Comparison of ENCODE assay signal across 1 cellular context in the genomic region with DNA sequence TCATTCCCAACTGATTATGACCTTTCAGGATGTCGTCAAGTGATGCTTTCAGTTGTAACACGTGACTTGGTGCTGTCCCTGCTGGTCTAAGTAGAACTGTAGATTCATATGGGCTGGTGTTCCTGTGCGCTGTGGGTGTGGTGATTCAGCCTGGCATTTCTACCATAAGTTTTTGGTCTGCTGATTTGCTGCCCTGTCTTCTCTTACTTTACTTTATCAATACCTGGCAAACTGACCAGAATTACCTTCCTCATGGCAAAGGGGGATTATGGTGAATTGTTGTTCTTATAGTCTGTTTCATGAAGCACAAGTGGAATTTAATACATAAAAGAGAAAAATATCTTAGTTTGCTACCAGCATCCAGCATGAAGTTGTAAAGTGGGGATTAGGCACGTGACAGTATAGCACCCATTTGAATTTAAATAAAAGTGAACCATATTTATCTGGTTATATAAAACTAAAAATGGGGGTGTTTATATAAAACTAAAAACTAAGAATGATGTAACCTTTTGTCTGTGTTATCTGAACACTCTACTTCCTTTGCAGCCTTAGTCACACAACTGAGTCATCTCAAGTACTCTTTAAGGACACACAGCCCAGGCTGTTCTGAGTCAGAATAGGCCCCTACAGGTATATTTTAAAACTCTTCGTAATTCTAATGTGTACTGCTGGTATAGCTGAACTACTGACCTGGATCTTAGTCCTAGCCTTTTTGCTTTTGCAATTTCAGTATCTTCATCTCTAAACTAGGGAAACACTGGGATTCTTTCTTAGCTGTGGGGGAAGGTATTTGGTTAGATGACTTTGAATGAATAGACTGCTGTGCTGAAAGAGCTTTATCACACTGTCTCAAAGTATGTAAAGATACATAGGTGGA.
TF ChIP-seq lines count a peak whose summit lies in the region.

No MANE protein-coding gene starts in this region.

TF ChIP-seq in GM12878, 131 proteins besides CTCF, POLR2A, EP300 and RAD21 (continues in another document):
- TF ChIP-seq JUNB (IDR thresholded peaks at IDR 0.05) (peak; percentile 92), SIX5 (IDR thresholded peaks at IDR 0.05; ENCODE audit: low read depth, low read length, severe bottlenecking) (no peak), MTA2 (IDR thresholded peaks at IDR 0.05; ENCODE audit: low read depth) (no peak), BHLHE40 (IDR thresholded peaks at IDR 0.05; ENCODE audit: borderline replicate concordance in 1 of 2, low read depth in 2 of 2, low read length in 1 of 2) (no peak), TBL1XR1 (IDR thresholded peaks at IDR 0.05; ENCODE audit: low read depth, low read length) (no peak), PAX8 (IDR thresholded peaks at IDR 0.05) (no peak), BMI1 (IDR thresholded peaks at IDR 0.05; ENCODE audit: borderline replicate concordance) (no peak), NFXL1 (IDR thresholded peaks at IDR 0.05; ENCODE audit: borderline replicate concordance) (no peak), EZH2 (IDR thresholded peaks at IDR 0.05; ENCODE audit: borderline replicate concordance, control insufficient read depth, low read depth, low read length) (no peak), MTA3 (IDR thresholded peaks at IDR 0.05; ENCODE audit: borderline replicate concordance, low read length) (no peak), CHD2 (IDR thresholded peaks at IDR 0.05; ENCODE audit: borderline replicate concordance, low read depth, low read length) (no peak), SP1 (IDR thresholded peaks at IDR 0.05; ENCODE audit: low read depth, low read length) (no peak), HCFC1 (IDR thresholded peaks at IDR 0.05; ENCODE audit: low read length) (no peak), NFIC (IDR thresholded peaks at IDR 0.05; ENCODE audit: low read depth, low read length) (peak; percentile 81), IRF4 (IDR thresholded peaks at IDR 0.05; ENCODE audit: low read depth, low read length) (no peak), RAD51 (IDR thresholded peaks at IDR 0.05) (peak; percentile 37; the same call in 1 of the 2 replicates), KDM1A (IDR thresholded peaks at IDR 0.05; ENCODE audit: borderline replicate concordance) (no peak), NR2C1 (IDR thresholded peaks at IDR 0.05) (no peak), DPF2 (IDR thresholded peaks at IDR 0.05) (no peak), RCOR1 (conservative IDR thresholded peaks at IDR 0.05; ENCODE audit: low read depth, low read length) (no peak), ZBED1 (IDR thresholded peaks at IDR 0.05; ENCODE audit: borderline replicate concordance) (no peak), HDAC2 (IDR thresholded peaks at IDR 0.05) (no peak), STAT3 (IDR thresholded peaks at IDR 0.05; ENCODE audit: low read depth, low read length) (no peak), MEF2A (IDR thresholded peaks at IDR 0.05; ENCODE audit: insufficient read depth, low read depth, low read length) (0 out of 2 replicates have a peak, but pooled peaks have one; percentile 22), CBX3 (IDR thresholded peaks at IDR 0.05; ENCODE audit: borderline replicate concordance, low read depth) (no peak), LARP7 (IDR thresholded peaks at IDR 0.05) (no peak), TCF7 (IDR thresholded peaks at IDR 0.05; ENCODE audit: borderline replicate concordance) (no peak), TCF12 (IDR thresholded peaks at IDR 0.05; ENCODE audit: low read depth, low read length) (no peak), FOXK2 (IDR thresholded peaks at IDR 0.05) (no peak), TCF3 (IDR thresholded peaks at IDR 0.05; ENCODE audit: borderline replicate concordance, insufficient read depth, low read depth, low read length) (no peak), JUND (IDR thresholded peaks at IDR 0.05; ENCODE audit: low read depth, low read length) (no peak), SPI1 (IDR thresholded peaks at IDR 0.05; ENCODE audit: borderline replicate concordance, insufficient read depth, low read depth, low read length) (no peak), POLR2AphosphoS2 (IDR thresholded peaks at IDR 0.05; ENCODE audit: low read depth, low read length) (no peak), CHD1 (IDR thresholded peaks at IDR 0.05; ENCODE audit: low read depth, low read length) (no peak), POLR2AphosphoS5 (IDR thresholded peaks at IDR 0.05; ENCODE audit: low read length) (no peak; the same call in 1 of the 2 replicates), RBBP5 (conservative IDR thresholded peaks at IDR 0.05) (no peak)
- TF ChIP-seq, protein P1, sequence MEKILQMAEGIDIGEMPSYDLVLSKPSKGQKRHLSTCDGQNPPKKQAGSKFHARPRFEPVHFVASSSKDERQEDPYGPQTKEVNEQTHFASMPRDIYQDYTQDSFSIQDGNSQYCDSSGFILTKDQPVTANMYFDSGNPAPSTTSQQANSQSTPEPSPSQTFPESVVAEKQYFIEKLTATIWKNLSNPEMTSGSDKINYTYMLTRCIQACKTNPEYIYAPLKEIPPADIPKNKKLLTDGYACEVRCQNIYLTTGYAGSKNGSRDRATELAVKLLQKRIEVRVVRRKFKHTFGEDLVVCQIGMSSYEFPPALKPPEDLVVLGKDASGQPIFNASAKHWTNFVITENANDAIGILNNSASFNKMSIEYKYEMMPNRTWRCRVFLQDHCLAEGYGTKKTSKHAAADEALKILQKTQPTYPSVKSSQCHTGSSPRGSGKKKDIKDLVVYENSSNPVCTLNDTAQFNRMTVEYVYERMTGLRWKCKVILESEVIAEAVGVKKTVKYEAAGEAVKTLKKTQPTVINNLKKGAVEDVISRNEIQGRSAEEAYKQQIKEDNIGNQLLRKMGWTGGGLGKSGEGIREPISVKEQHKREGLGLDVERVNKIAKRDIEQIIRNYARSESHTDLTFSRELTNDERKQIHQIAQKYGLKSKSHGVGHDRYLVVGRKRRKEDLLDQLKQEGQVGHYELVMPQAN (conservative IDR thresholded peaks at IDR 0.05), result no peak
- TF ChIP-seq, protein P2, sequence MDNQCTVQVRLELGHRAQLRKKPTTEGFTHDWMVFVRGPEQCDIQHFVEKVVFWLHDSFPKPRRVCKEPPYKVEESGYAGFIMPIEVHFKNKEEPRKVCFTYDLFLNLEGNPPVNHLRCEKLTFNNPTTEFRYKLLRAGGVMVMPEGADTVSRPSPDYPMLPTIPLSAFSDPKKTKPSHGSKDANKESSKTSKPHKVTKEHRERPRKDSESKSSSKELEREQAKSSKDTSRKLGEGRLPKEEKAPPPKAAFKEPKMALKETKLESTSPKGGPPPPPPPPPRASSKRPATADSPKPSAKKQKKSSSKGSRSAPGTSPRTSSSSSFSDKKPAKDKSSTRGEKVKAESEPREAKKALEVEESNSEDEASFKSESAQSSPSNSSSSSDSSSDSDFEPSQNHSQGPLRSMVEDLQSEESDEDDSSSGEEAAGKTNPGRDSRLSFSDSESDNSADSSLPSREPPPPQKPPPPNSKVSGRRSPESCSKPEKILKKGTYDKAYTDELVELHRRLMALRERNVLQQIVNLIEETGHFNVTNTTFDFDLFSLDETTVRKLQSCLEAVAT (IDR thresholded peaks at IDR 0.05), result no peak
- TF ChIP-seq, protein P3, sequence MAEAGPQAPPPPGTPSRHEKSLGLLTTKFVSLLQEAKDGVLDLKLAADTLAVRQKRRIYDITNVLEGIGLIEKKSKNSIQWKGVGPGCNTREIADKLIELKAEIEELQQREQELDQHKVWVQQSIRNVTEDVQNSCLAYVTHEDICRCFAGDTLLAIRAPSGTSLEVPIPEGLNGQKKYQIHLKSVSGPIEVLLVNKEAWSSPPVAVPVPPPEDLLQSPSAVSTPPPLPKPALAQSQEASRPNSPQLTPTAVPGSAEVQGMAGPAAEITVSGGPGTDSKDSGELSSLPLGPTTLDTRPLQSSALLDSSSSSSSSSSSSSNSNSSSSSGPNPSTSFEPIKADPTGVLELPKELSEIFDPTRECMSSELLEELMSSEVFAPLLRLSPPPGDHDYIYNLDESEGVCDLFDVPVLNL (IDR thresholded peaks at IDR 0.05; ENCODE audit: low read depth, low read length), result no peak
- TF ChIP-seq, protein P4, sequence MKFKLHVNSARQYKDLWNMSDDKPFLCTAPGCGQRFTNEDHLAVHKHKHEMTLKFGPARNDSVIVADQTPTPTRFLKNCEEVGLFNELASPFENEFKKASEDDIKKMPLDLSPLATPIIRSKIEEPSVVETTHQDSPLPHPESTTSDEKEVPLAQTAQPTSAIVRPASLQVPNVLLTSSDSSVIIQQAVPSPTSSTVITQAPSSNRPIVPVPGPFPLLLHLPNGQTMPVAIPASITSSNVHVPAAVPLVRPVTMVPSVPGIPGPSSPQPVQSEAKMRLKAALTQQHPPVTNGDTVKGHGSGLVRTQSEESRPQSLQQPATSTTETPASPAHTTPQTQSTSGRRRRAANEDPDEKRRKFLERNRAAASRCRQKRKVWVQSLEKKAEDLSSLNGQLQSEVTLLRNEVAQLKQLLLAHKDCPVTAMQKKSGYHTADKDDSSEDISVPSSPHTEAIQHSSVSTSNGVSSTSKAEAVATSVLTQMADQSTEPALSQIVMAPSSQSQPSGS (IDR thresholded peaks at IDR 0.05; ENCODE audit: low read length), result peak; percentile 73
- TF ChIP-seq, protein P5, sequence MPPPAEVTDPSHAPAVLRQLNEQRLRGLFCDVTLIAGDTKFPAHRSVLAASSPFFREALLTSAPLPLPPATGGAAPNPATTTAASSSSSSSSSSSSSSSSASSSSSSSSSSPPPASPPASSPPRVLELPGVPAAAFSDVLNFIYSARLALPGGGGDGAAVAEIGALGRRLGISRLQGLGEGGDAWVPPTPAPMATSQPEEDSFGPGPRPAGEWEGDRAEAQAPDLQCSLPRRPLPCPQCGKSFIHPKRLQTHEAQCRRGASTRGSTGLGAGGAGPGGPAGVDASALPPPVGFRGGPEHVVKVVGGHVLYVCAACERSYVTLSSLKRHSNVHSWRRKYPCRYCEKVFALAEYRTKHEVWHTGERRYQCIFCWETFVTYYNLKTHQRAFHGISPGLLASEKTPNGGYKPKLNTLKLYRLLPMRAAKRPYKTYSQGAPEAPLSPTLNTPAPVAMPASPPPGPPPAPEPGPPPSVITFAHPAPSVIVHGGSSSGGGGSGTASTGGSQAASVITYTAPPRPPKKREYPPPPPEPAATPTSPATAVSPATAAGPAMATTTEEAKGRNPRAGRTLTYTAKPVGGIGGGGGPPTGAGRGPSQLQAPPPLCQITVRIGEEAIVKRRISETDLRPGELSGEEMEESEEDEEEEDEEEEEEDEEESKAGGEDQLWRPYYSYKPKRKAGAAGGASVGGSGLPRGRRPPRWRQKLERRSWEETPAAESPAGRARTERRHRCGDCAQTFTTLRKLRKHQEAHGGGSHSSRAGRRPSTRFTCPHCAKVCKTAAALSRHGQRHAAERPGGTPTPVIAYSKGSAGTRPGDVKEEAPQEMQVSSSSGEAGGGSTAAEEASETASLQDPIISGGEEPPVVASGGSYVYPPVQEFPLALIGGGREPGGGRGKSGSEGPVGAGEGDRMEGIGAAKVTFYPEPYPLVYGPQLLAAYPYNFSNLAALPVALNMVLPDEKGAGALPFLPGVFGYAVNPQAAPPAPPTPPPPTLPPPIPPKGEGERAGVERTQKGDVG (CRISPR knock-in tag; IDR thresholded peaks at IDR 0.05), result no peak
- TF ChIP-seq, protein P6, sequence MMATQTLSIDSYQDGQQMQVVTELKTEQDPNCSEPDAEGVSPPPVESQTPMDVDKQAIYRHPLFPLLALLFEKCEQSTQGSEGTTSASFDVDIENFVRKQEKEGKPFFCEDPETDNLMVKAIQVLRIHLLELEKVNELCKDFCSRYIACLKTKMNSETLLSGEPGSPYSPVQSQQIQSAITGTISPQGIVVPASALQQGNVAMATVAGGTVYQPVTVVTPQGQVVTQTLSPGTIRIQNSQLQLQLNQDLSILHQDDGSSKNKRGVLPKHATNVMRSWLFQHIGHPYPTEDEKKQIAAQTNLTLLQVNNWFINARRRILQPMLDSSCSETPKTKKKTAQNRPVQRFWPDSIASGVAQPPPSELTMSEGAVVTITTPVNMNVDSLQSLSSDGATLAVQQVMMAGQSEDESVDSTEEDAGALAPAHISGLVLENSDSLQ (IDR thresholded peaks at IDR 0.05), result no peak
- TF ChIP-seq, protein P7, sequence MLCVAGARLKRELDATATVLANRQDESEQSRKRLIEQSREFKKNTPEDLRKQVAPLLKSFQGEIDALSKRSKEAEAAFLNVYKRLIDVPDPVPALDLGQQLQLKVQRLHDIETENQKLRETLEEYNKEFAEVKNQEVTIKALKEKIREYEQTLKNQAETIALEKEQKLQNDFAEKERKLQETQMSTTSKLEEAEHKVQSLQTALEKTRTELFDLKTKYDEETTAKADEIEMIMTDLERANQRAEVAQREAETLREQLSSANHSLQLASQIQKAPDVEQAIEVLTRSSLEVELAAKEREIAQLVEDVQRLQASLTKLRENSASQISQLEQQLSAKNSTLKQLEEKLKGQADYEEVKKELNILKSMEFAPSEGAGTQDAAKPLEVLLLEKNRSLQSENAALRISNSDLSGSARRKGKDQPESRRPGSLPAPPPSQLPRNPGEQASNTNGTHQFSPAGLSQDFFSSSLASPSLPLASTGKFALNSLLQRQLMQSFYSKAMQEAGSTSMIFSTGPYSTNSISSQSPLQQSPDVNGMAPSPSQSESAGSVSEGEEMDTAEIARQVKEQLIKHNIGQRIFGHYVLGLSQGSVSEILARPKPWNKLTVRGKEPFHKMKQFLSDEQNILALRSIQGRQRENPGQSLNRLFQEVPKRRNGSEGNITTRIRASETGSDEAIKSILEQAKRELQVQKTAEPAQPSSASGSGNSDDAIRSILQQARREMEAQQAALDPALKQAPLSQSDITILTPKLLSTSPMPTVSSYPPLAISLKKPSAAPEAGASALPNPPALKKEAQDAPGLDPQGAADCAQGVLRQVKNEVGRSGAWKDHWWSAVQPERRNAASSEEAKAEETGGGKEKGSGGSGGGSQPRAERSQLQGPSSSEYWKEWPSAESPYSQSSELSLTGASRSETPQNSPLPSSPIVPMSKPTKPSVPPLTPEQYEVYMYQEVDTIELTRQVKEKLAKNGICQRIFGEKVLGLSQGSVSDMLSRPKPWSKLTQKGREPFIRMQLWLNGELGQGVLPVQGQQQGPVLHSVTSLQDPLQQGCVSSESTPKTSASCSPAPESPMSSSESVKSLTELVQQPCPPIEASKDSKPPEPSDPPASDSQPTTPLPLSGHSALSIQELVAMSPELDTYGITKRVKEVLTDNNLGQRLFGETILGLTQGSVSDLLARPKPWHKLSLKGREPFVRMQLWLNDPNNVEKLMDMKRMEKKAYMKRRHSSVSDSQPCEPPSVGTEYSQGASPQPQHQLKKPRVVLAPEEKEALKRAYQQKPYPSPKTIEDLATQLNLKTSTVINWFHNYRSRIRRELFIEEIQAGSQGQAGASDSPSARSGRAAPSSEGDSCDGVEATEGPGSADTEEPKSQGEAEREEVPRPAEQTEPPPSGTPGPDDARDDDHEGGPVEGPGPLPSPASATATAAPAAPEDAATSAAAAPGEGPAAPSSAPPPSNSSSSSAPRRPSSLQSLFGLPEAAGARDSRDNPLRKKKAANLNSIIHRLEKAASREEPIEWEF (IDR thresholded peaks at IDR 0.05; ENCODE audit: insufficient replicate concordance, low read depth, low read length), result no peak
- TF ChIP-seq, protein P8, sequence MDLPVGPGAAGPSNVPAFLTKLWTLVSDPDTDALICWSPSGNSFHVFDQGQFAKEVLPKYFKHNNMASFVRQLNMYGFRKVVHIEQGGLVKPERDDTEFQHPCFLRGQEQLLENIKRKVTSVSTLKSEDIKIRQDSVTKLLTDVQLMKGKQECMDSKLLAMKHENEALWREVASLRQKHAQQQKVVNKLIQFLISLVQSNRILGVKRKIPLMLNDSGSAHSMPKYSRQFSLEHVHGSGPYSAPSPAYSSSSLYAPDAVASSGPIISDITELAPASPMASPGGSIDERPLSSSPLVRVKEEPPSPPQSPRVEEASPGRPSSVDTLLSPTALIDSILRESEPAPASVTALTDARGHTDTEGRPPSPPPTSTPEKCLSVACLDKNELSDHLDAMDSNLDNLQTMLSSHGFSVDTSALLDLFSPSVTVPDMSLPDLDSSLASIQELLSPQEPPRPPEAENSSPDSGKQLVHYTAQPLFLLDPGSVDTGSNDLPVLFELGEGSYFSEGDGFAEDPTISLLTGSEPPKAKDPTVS (IDR thresholded peaks at IDR 0.05; ENCODE audit: low read depth, low read length), result no peak
